In genomic region chr10:109741712-109742111, GRCh38 we compare ENCODE assay signal across 22 cellular contexts.
DNase-seq lines count a peak whose midpoint lies in the region; ATAC-seq and TF ChIP-seq lines count a peak whose summit lies in the region.
"Had no signal": no experiment of that assay in that cellular context is flagged by ENCODE, and none has a peak within 500 bp of the region (broad histone marks: within the 10 kb centered on the region; RNA-seq: fewer than 3 reads in every experiment).

No MANE protein-coding gene starts in this region.

- no peak overlapping the region for H3K27ac Mint-ChIP-seq in activated CD8-positive, alpha-beta memory T cell treated with anti-CD3 and anti-CD28 coated beads, Interleukin-2, amount 10 ng/mL, durations not matched to agents 7 days and 5 days
- H3K27ac Mint-ChIP-seq: CD4-positive, alpha-beta T cell had no signal

- no peaks in the 10 kb centered on the region for H3K27me3 ChIP-seq in skeletal muscle satellite cell (ENCODE audit: control insufficient read depth, insufficient read depth, low read length)
- H3K27me3 ChIP-seq: BLaER1 treated with 17β-estradiol and CSF1 and Interleukin-3, amounts not matched to agents 10 nM and 100 nM had no signal

- ATAC-seq in activated CD8-positive, alpha-beta memory T cell treated with anti-CD3 and anti-CD28 coated beads, Interleukin-2, amount 10 ng/mL, durations not matched to agents 7 days and 5 days: no peak
- no peak for ATAC-seq in HG03025 (IDR thresholded peaks at IDR 0.05; ENCODE audit: low FRiP score, unreplicated experiment)

- no peaks in the 10 kb centered on the region for H3K27me3 Mint-ChIP-seq in activated CD8-positive, alpha-beta memory T cell treated with anti-CD3 and anti-CD28 coated beads, Interleukin-2, amount 10 ng/mL, durations not matched to agents 7 days and 5 days

- CTCF ChIA-PET in activated CD8-positive, alpha-beta memory T cell treated with anti-CD3 and anti-CD28 coated beads, Interleukin-2, amount 10 ng/mL, durations not matched to agents 7 days and 5 days (lab: Charles Lee): no interaction called here

- no peaks in the 10 kb centered on the region for H3K9me3 ChIP-seq in skeletal muscle satellite cell (replicated peaks; ENCODE audit: low read length)
- H3K9me3 ChIP-seq: BLaER1 treated with 17β-estradiol and CSF1 and Interleukin-3, amounts not matched to agents 10 nM and 100 nM had no signal

- TF ChIP-seq CTCF in epithelial cell of proximal tubule (conservative IDR thresholded peaks at IDR 0.05; ENCODE audit: low read depth, low read length): peak; percentile 35

- H3K4me1 Mint-ChIP-seq in activated CD8-positive, alpha-beta memory T cell treated with anti-CD3 and anti-CD28 coated beads, Interleukin-2, amount 10 ng/mL, durations not matched to agents 7 days and 5 days: no peaks in the 10 kb centered on the region

- DNase-seq in HCEC 1CT (peak; percentile 87), RKO (ENCODE audit: low spot score) (peak; percentile 5), epithelial cell of proximal tubule (ENCODE audit: low read depth) (no peak), SHP77 treated with DMSO at 0.1 percent for 48 hours (lab: John Stamatoyannopoulos, UW) (no peak), NOMO-1 treated with dmso at 0.1 percent for 144 hours (lab: John Stamatoyannopoulos, UW; ENCODE audit: unreplicated experiment) (no peak)
- no peak for DNase-seq in activated CD8-positive, alpha-beta memory T cell treated with anti-CD3 and anti-CD28 coated beads, Interleukin-2, amount 10 ng/mL, durations not matched to agents 7 days and 5 days
- DNase-seq: AML-193; CD4-positive, alpha-beta T cell; NCI-H1092 treated with DMSO at 0.1 percent for 48 hours; NCI-H1436; NCI-H187 treated with DMSO at 0.1 percent for 48 hours; NCI-H2107; NCI-H446; NCI-H524 treated with DMSO at 0.1 percent for 48 hours; NCI-H774; PC-9; Right ventricle myocardium superior; RPMI8226; T-helper 1 cell had no signal

- H3K36me3 Mint-ChIP-seq in activated CD8-positive, alpha-beta memory T cell treated with anti-CD3 and anti-CD28 coated beads, Interleukin-2, amount 10 ng/mL, durations not matched to agents 7 days and 5 days: no peaks in the 10 kb centered on the region

- peak overlapping the region; percentile 14 for H3K9ac ChIP-seq in skeletal muscle satellite cell (ENCODE audit: low read depth, low read length)
- H3K9ac ChIP-seq: BLaER1 treated with 17β-estradiol and CSF1 and Interleukin-3, amounts not matched to agents 10 nM and 100 nM had no signal

- H3K4me2 ChIP-seq in skeletal muscle satellite cell (ENCODE audit: low read length): no peak overlapping the region
- H3K4me2 ChIP-seq: BLaER1 treated with 17β-estradiol and CSF1 and Interleukin-3, amounts not matched to agents 10 nM and 100 nM; PC-9 had no signal

- H3K36me3 ChIP-seq in skeletal muscle satellite cell (ENCODE audit: insufficient read depth, low read length): no peaks in the 10 kb centered on the region
- H3K36me3 ChIP-seq: BLaER1 treated with 17β-estradiol and CSF1 and Interleukin-3, amounts not matched to agents 10 nM and 100 nM had no signal

- no peak overlapping the region for H3K4me3 Mint-ChIP-seq in activated CD8-positive, alpha-beta memory T cell treated with anti-CD3 and anti-CD28 coated beads, Interleukin-2, amount 10 ng/mL, durations not matched to agents 7 days and 5 days
- H3K4me3 Mint-ChIP-seq: CD4-positive, alpha-beta T cell had no signal

- H3K4me3 ChIP-seq in epithelial cell of proximal tubule (ENCODE audit: low read depth, low read length) (no peak overlapping the region), skeletal muscle satellite cell (ENCODE audit: low read length) (no peak overlapping the region)
- H3K4me3 ChIP-seq: BLaER1 treated with 17β-estradiol and CSF1 and Interleukin-3, amounts not matched to agents 10 nM and 100 nM; PC-9 had no signal

- H3K4me1 ChIP-seq in skeletal muscle satellite cell (ENCODE audit: control insufficient read depth, insufficient read depth, low read length): peaks cover 52% of the 10 kb centered on the region
- H3K4me1 ChIP-seq: BLaER1 treated with 17β-estradiol and CSF1 and Interleukin-3, amounts not matched to agents 10 nM and 100 nM had no signal

- H3K9me3 Mint-ChIP-seq in activated CD8-positive, alpha-beta memory T cell treated with anti-CD3 and anti-CD28 coated beads, Interleukin-2, amount 10 ng/mL, durations not matched to agents 7 days and 5 days (ENCODE audit: low read depth): no peaks in the 10 kb centered on the region
- H3K9me3 Mint-ChIP-seq: CD4-positive, alpha-beta T cell had no signal

Comparison
In these comparisons a context has a peak if more than half of its experiments do, and no peak if none do; other contexts are left out.
1. DNase-seq: peak in HCEC 1CT (single experiment) and RKO (single experiment); none in epithelial cell of proximal tubule (single experiment), SHP77 treated with DMSO at 0.1 percent for 48 hours (single experiment), activated CD8-positive, alpha-beta memory T cell treated with anti-CD3 and anti-CD28 coated beads, Interleukin-2, amount 10 ng/mL, durations not matched to agents 7 days and 5 days (single experiment) and NOMO-1 treated with dmso at 0.1 percent for 144 hours (single experiment).